14 cellular contexts compared by ENCODE assay signal in the genomic region with DNA sequence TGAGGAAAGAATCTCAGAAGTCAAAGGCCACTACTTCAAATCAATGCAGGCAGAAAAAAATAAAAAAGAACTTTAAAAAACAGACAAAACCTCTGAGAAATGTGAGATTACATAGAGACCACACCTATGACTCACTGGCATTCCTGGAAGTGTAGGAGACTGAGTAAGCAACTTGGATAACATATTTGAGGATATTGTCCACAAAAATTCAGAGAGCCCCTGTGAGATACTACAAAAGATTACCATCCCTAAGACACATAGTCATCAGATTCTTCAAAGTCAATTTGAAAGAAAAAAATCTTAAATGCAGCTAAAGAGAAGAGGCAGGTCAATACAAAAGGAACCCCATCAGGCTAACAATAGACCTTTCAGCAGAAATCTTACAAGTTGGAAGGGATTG.
A peak's percentile ranks its signal among the peaks of the same experiment; 100 is the strongest.
DNase-seq lines count a peak whose midpoint lies in the region; ATAC-seq, FAIRE-seq and TF ChIP-seq lines count a peak whose summit lies in the region.
"Had no signal": no experiment of that assay in that cellular context is flagged by ENCODE, and none has a peak within 500 bp of the region (broad histone marks: within the 10 kb centered on the region; RNA-seq: fewer than 3 reads in every experiment).

No MANE protein-coding gene starts in this region.

- no peaks in the 10 kb centered on the region for H4K20me1 ChIP-seq in HepG2 (ENCODE audit: insufficient read depth, low read length)
- H4K20me1 ChIP-seq in hepatocyte (ENCODE audit: insufficient read depth, poor library complexity, severe bottlenecking), result no peaks in the 10 kb centered on the region

- in situ Hi-C loops in HepG2 (cut with HindIII; ENCODE audit: extremely low pct_ligation_motif_present, low pct_unique_long_range_greater_than_20kb), result no loop called here

- H3K36me3 ChIP-seq in HepG2 (replicated peaks in 1 of 2; ENCODE audit: control insufficient read depth in 1 of 2, insufficient read depth in 2 of 2, low read length in 2 of 2) (no peaks in the 10 kb centered on the region), hepatocyte (replicated peaks; ENCODE audit: insufficient read depth, low read depth) (no peaks in the 10 kb centered on the region)
- H3K36me3 ChIP-seq: esophagus squamous epithelium, ovary had no signal

- H3K4me1 Mint-ChIP-seq in stimulated activated memory B cell treated with anti-CD40 and anti-IgM and Interleukin-4, amounts not matched to agents 10 μg/mL and 1 μg/mL and 100 μg/mL, for 72 hours, result no peaks in the 10 kb centered on the region

- DNase-seq in A549 (ENCODE audit: low read depth in 1 of 2, low spot score in 1 of 2), result peak in 1 of 2 experiments; percentile 47
- peak; percentile 98 for DNase-seq in HT1080 (ENCODE audit: low read depth)
- peak; percentile 49 for DNase-seq in amniotic stem cell (lab: John Stamatoyannopoulos, UW)
- peak; percentile 94 for DNase-seq in glomerular visceral epithelial cell (ENCODE audit: extremely low spot score)
- DNase-seq in HepG2 (ENCODE audit: low spot score), result no peak
- no peak for DNase-seq in hepatocyte (ENCODE audit: low spot score)
- DNase-seq: body of pancreas; esophagus squamous epithelium; left ventricle myocardium superior; NCI-H1694 treated with DMSO at 0.1 percent for 48 hours; ovary; stimulated activated CD4-positive, alpha-beta T cell treated with anti-CD3 and anti-CD28 coated beads, Interleukin-4, amount 100 ng/mL, for 4 hours had no signal

- H3K36me3 Mint-ChIP-seq in stimulated activated memory B cell treated with anti-CD40 and anti-IgM and Interleukin-4, amounts not matched to agents 10 μg/mL and 1 μg/mL and 100 μg/mL, for 72 hours, result no peaks in the 10 kb centered on the region

- no peak overlapping the region for H3K9ac ChIP-seq in HepG2 (ENCODE audit: insufficient read depth, low read depth, low read length)

- peaks cover 7% of the 10 kb centered on the region for H3K9me3 Mint-ChIP-seq in stimulated activated memory B cell treated with anti-CD40 and anti-IgM and Interleukin-4, amounts not matched to agents 10 μg/mL and 1 μg/mL and 100 μg/mL, for 72 hours

- POLR2A ChIA-PET in A549 (lab: Yijun Ruan, JAX) (no interaction called here), HepG2 (lab: Yijun Ruan, JAX) (no interaction called here)

- no peak overlapping the region for H3K27ac Mint-ChIP-seq in stimulated activated memory B cell treated with anti-CD40 and anti-IgM and Interleukin-4, amounts not matched to agents 10 μg/mL and 1 μg/mL and 100 μg/mL, for 72 hours

- no peaks in the 10 kb centered on the region for H3K9me2 ChIP-seq in hepatocyte (replicated peaks; ENCODE audit: insufficient read depth)

- H3K79me2 ChIP-seq in HepG2 (ENCODE audit: insufficient read depth, low read length), result no peaks in the 10 kb centered on the region
- no peaks in the 10 kb centered on the region for H3K79me2 ChIP-seq in hepatocyte

- no peak overlapping the region for H3K4me3 Mint-ChIP-seq in stimulated activated memory B cell treated with anti-CD40 and anti-IgM and Interleukin-4, amounts not matched to agents 10 μg/mL and 1 μg/mL and 100 μg/mL, for 72 hours

- BruUV-seq in HepG2 (replicated peaks; lab: Mats Ljungman, UMichigan), result no TSS peak

- peaks cover 11% of the 10 kb centered on the region; the same call in 1 of the 3 replicates for H3K9me3 ChIP-seq in A549
- H3K9me3 ChIP-seq in HepG2 (ENCODE audit: low read length), result peaks cover 98% of the 10 kb centered on the region
- no peaks in the 10 kb centered on the region for H3K9me3 ChIP-seq in hepatocyte (ENCODE audit: low read depth)
- H3K9me3 ChIP-seq: esophagus squamous epithelium, ovary had no signal

- no peaks in the 10 kb centered on the region for H3K27me3 Mint-ChIP-seq in stimulated activated memory B cell treated with anti-CD40 and anti-IgM and Interleukin-4, amounts not matched to agents 10 μg/mL and 1 μg/mL and 100 μg/mL, for 72 hours

- H3K27me3 ChIP-seq in HepG2 (ENCODE audit: control insufficient read depth in 1 of 2, insufficient read depth in 2 of 2, low read length in 2 of 2) (no peaks in the 10 kb centered on the region), hepatocyte (no peaks in the 10 kb centered on the region)
- H3K27me3 ChIP-seq: body of pancreas, esophagus squamous epithelium, ovary had no signal

- no peak for FAIRE-seq in A549 (lab: Jason Lieb, UNC)
- no peak for FAIRE-seq in HepG2 (lab: Jason Lieb, UNC)

- TF ChIP-seq CTCF in A549 (IDR thresholded peaks at IDR 0.05) (no peak), HepG2 (CRISPR knock-in tag; IDR thresholded peaks at IDR 0.05) (no peak), hepatocyte (IDR thresholded peaks at IDR 0.05; ENCODE audit: poor library complexity) (no peak)

- intact Hi-C loops in HepG2 (cut with micrococcal nuclease; ENCODE audit: unreplicated experiment), result no loop called here

- no peak overlapping the region for H2AFZ ChIP-seq in HepG2 (ENCODE audit: low read length)
- no peak overlapping the region for H2AFZ ChIP-seq in hepatocyte

- H3K4me3 ChIP-seq in A549 (no peak overlapping the region), HepG2 (replicated peaks in 1 of 3; ENCODE audit: insufficient read depth in 1 of 3, low read depth in 2 of 3, low read length in 3 of 3) (no peak overlapping the region), hepatocyte (no peak overlapping the region)
- H3K4me3 ChIP-seq: body of pancreas, esophagus squamous epithelium, ovary had no signal

- H3K4me1 ChIP-seq in A549, result peaks cover 12% of the 10 kb centered on the region; the same call in 1 of the 3 replicates
- no peaks in the 10 kb centered on the region for H3K4me1 ChIP-seq in HepG2 (ENCODE audit: insufficient read depth, low read length)
- no peaks in the 10 kb centered on the region for H3K4me1 ChIP-seq in hepatocyte (ENCODE audit: insufficient read depth)
- H3K4me1 ChIP-seq: body of pancreas, esophagus squamous epithelium had no signal

- TF ChIP-seq POLR2A in A549 (IDR thresholded peaks at IDR 0.05; ENCODE audit: low read length) (no peak), HepG2 (IDR thresholded peaks at IDR 0.05; ENCODE audit: insufficient read depth in 1 of 2, low read depth in 2 of 2, low read length in 2 of 2) (no peak)

- peak overlapping the region in 1 of 2 experiments; percentile 62; a peak in 1 of 6 replicates for H3K27ac ChIP-seq in A549
- H3K27ac ChIP-seq in HepG2 (ENCODE audit: extremely low read length, insufficient read depth, low read length), result no peak overlapping the region
- H3K27ac ChIP-seq in hepatocyte, result no peak overlapping the region
- H3K27ac ChIP-seq: body of pancreas, esophagus squamous epithelium, ovary had no signal

- TF ChIP-seq EP300 in A549 (IDR thresholded peaks at IDR 0.05) (no peak), HepG2 (IDR thresholded peaks at IDR 0.05; ENCODE audit: low read depth in 2 of 2, low read length in 2 of 2) (no peak), HepG2 (CRISPR knock-in tag; IDR thresholded peaks at IDR 0.05; ENCODE audit: borderline replicate concordance) (no peak)

- CTCF ChIA-PET in A549 (lab: Yijun Ruan, JAX) (interaction anchor here (0.9 kb wide), 1 partner anchor 20 kb away, joined by 3 read pairs; no protein-coding TSS in a partner anchor), HepG2 (lab: Yijun Ruan, JAX; ENCODE audit: low intra/inter-chr PET ratio, low total read pairs) (no interaction called here)

- H3K4me2 ChIP-seq in A549 (peak overlapping the region; percentile 20; the same call in 2 of the 3 replicates), HepG2 (ENCODE audit: low read depth, low read length) (no peak overlapping the region), hepatocyte (no peak overlapping the region)

- peak; percentile 71 to 80; a peak in 5 of 6 replicates for ATAC-seq in A549
- no peak for ATAC-seq in HepG2
- no peak for ATAC-seq in HG03280 (IDR thresholded peaks at IDR 0.05; ENCODE audit: unreplicated experiment)
- ATAC-seq in stimulated activated memory B cell treated with anti-CD40 and anti-IgM and Interleukin-4, amounts not matched to agents 10 μg/mL and 1 μg/mL and 100 μg/mL, for 72 hours, result no peak
- ATAC-seq: body of pancreas, left ventricle myocardium superior had no signal

- TF ChIP-seq RAD21 in A549 (conservative IDR thresholded peaks at IDR 0.05 in 1 of 2, IDR thresholded peaks at IDR 0.05 in 1 of 2) (peak in 1 of 2 experiments; percentile 12; a peak in 1 of 5 replicates), HepG2 (CRISPR knock-in tag; IDR thresholded peaks at IDR 0.05) (no peak)

TF ChIP-seq in A549, 52 proteins besides CTCF, POLR2A, EP300 and RAD21 (continues in another document):
- no peak for TF ChIP-seq ESRRA (IDR thresholded peaks at IDR 0.05; ENCODE audit: borderline replicate concordance, low read length)
- no peak for TF ChIP-seq TP53 (CRISPR knock-in tag; IDR thresholded peaks at IDR 0.05)
- no peak for TF ChIP-seq RCOR1 (IDR thresholded peaks at IDR 0.05; ENCODE audit: low read depth, low read length)
- peak; percentile 41; the same call in 1 of the 2 replicates for TF ChIP-seq FOSL2 (IDR thresholded peaks at IDR 0.05)
- TF ChIP-seq FOSL2 (CRISPR knock-in tag; IDR thresholded peaks at IDR 0.05), result peak; percentile 70
- TF ChIP-seq HOXA7 (CRISPR knock-in tag; IDR thresholded peaks at IDR 0.05), result no peak
- TF ChIP-seq RNF2 (IDR thresholded peaks at IDR 0.05; ENCODE audit: borderline replicate concordance, low read depth), result no peak
- peak; percentile 47; the same call in 1 of the 2 replicates for TF ChIP-seq GATA3 (IDR thresholded peaks at IDR 0.05; ENCODE audit: borderline replicate concordance)
- TF ChIP-seq, protein P1, sequence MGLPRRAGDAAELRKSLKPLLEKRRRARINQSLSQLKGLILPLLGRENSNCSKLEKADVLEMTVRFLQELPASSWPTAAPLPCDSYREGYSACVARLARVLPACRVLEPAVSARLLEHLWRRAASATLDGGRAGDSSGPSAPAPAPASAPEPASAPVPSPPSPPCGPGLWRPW (IDR thresholded peaks at IDR 0.05), result peak; percentile 9; the same call in 1 of the 2 replicates

TF ChIP-seq in HepG2, 621 proteins besides CTCF, POLR2A, EP300 and RAD21 (continues in another document):
- no peak for TF ChIP-seq MAFF (IDR thresholded peaks at IDR 0.05; ENCODE audit: low read depth, low read length)
- no peak for TF ChIP-seq NFYB (CRISPR knock-in tag; IDR thresholded peaks at IDR 0.05)
- TF ChIP-seq GATAD2A (CRISPR knock-in tag; IDR thresholded peaks at IDR 0.05), result no peak
- TF ChIP-seq POLR2G (IDR thresholded peaks at IDR 0.05; ENCODE audit: low read depth, low read length), result no peak
- TF ChIP-seq RFX5 (IDR thresholded peaks at IDR 0.05; ENCODE audit: low read depth, low read length), result no peak

Comparison
In these comparisons a context has a peak if more than half of its experiments do, and no peak if none do; other contexts are left out.
1. ATAC-seq: peak in A549 (2 of 2); none in HepG2 (single experiment), HG03280 (single experiment) and stimulated activated memory B cell treated with anti-CD40 and anti-IgM and Interleukin-4, amounts not matched to agents 10 μg/mL and 1 μg/mL and 100 μg/mL, for 72 hours (single experiment).
2. DNase-seq: peak in HT1080 (single experiment), amniotic stem cell (single experiment) and glomerular visceral epithelial cell (single experiment); none in HepG2 (single experiment) and hepatocyte (single experiment).
3. Of the 38 proteins assayed by ChIP-seq in both HepG2 and A549: peak only in HepG2: none; only in A549: FOSL2 and JUNB; in both: none; in neither: 35; mixed calls (peak in some experiments, not most) for 1.